Comparison of ENCODE assay signal across 11 cellular contexts in the genomic region with DNA sequence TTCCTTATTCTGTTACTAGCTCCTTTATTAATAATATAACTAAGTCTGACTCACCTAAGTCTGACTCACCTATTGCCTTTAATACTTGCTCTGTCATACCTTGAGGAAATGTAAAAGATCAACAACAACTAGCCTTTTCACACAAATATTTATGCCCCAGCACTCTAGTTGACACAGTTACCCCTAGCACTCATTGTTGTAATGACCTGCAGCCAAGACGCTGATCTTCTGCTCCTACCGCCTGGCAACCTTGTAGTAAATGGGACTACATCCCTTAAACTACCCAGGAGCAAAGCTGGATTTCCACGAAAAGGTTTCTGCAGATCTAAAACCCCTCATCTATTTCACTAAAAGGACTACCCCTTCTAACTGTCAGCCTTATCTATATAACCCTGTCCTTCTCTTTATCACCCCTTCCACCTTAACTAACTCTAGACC.
DNase-seq lines count a peak whose midpoint lies in the region; ATAC-seq, FAIRE-seq and TF ChIP-seq lines count a peak whose summit lies in the region.
"Had no signal": no experiment of that assay in that cellular context is flagged by ENCODE, and none has a peak within 500 bp of the region (broad histone marks: within the 10 kb centered on the region; RNA-seq: fewer than 3 reads in every experiment).

No MANE protein-coding gene starts in this region.

- H3K9me3 ChIP-seq in K562 (replicated peaks; ENCODE audit: control insufficient read depth, insufficient read depth, low read depth, low read length), result peaks cover 2% of the 10 kb centered on the region; the same call in 1 of the 2 replicates
- H3K9me3 ChIP-seq in thyroid gland, result no peaks in the 10 kb centered on the region

- peak; percentile 82; the same call in 1 of the 2 replicates for TF ChIP-seq EP300 in K562 (IDR thresholded peaks at IDR 0.05; ENCODE audit: low read length)

- H3K4me1 Mint-ChIP-seq in endothelial cell (ENCODE audit: unreplicated experiment), result peaks cover 20% of the 10 kb centered on the region

- peaks cover 10 to 19% of the 10 kb centered on the region in 2 experiments; a peak in 4 of 5 replicates for H3K4me1 ChIP-seq in K562 (replicated peaks in 1 of 2; ENCODE audit: control insufficient read depth in 2 of 2, insufficient read depth in 2 of 2, low read length in 2 of 2)
- no peaks in the 10 kb centered on the region for H3K4me1 ChIP-seq in thyroid gland

- no peak for TF ChIP-seq RAD21 in K562 (CRISPR knock-in tag; conservative IDR thresholded peaks at IDR 0.05 in 1 of 2, IDR thresholded peaks at IDR 0.05 in 1 of 2)

- H3K27ac ChIP-seq in K562 (ENCODE audit: extremely low read depth, low read depth, low read length) (peak overlapping the region; percentile 92), thyroid gland (no peak overlapping the region), substantia nigra (ENCODE audit: low read depth, low read length, poor library complexity, severe bottlenecking) (no peak overlapping the region)
- H3K27ac ChIP-seq: BLaER1 treated with 17β-estradiol and CSF1 and Interleukin-3, amounts not matched to agents 10 nM and 100 nM had no signal

- H3K36me3 ChIP-seq in K562 (ENCODE audit: control insufficient read depth, insufficient read depth, low read length), result no peaks in the 10 kb centered on the region; the same call in 2 of the 3 replicates
- H3K36me3 ChIP-seq in thyroid gland, result no peaks in the 10 kb centered on the region
- H3K36me3 ChIP-seq: BLaER1 treated with 17β-estradiol and CSF1 and Interleukin-3, amounts not matched to agents 10 nM and 100 nM had no signal

- no peaks in the 10 kb centered on the region for H3K27me3 Mint-ChIP-seq in endothelial cell (ENCODE audit: unreplicated experiment)

- H3K9ac ChIP-seq in K562 (ENCODE audit: insufficient read depth in 1 of 2, low read depth in 2 of 2, low read length in 2 of 2), result peak overlapping the region in 1 of 2 experiments; percentile 58; a peak in 2 of 4 replicates
- H3K9ac ChIP-seq: BLaER1 treated with 17β-estradiol and CSF1 and Interleukin-3, amounts not matched to agents 10 nM and 100 nM had no signal

- H3K36me3 Mint-ChIP-seq in endothelial cell (ENCODE audit: low read depth, unreplicated experiment), result peaks cover 5% of the 10 kb centered on the region
- H3K36me3 Mint-ChIP-seq: activated CD4-positive, alpha-beta memory T cell treated with anti-CD3 and anti-CD28 coated beads for 36 hours had no signal

- POLR2A ChIA-PET in K562 (lab: Yijun Ruan, JAX), result interaction anchor here (0.9 to 1.3 kb wide), 3 partner anchors 9 to 20 kb away, joined by 3 to 6 read pairs (median 5); no protein-coding TSS in a partner anchor

- BruUV-seq in K562 (replicated peaks; lab: Mats Ljungman, UMichigan), result no TSS peak

- H3K4me3 ChIP-seq in K562 (no peak overlapping the region), thyroid gland (replicated peaks in 1 of 3) (no peak overlapping the region)
- H3K4me3 ChIP-seq: BLaER1 treated with 17β-estradiol and CSF1 and Interleukin-3, amounts not matched to agents 10 nM and 100 nM had no signal

- H3K27me3 ChIP-seq in K562 (ENCODE audit: control insufficient read depth in 2 of 2, insufficient read depth in 2 of 2, low read length in 2 of 2) (no peaks in the 10 kb centered on the region), thyroid gland (no peaks in the 10 kb centered on the region)
- H3K27me3 ChIP-seq: BLaER1 treated with 17β-estradiol and CSF1 and Interleukin-3, amounts not matched to agents 10 nM and 100 nM had no signal

- no peaks in the 10 kb centered on the region for H3K79me2 ChIP-seq in K562 (ENCODE audit: control insufficient read depth, insufficient read depth, low read length)

- in situ Hi-C loops in K562 (cut with MboI), result no loop called here

- H3K27ac Mint-ChIP-seq in endothelial cell (ENCODE audit: unreplicated experiment), result no peak overlapping the region
- H3K27ac Mint-ChIP-seq: activated CD4-positive, alpha-beta memory T cell treated with anti-CD3 and anti-CD28 coated beads for 36 hours had no signal

- FAIRE-seq in K562 (lab: Jason Lieb, UNC), result peak; percentile 49

- CTCF ChIA-PET in K562 (lab: Yijun Ruan, JAX; ENCODE audit: low intra/inter-chr PET ratio), result no interaction called here

- 2% methylated on average over 3 of the region's 3 CpGs for WGBS in K562 (ENCODE audit: insufficient coverage, low coverage, missing lambda C conversion rate)
- 96 to 99% methylated on average over 3 of the region's 3 CpGs for WGBS in thyroid gland, 2 donors

- peak overlapping the region; percentile 87 for H2AFZ ChIP-seq in K562 (ENCODE audit: low read depth, low read length)

- H3K4me3 Mint-ChIP-seq in endothelial cell (ENCODE audit: unreplicated experiment), result no peak overlapping the region
- H3K4me3 Mint-ChIP-seq: activated CD4-positive, alpha-beta memory T cell treated with anti-CD3 and anti-CD28 coated beads for 36 hours had no signal

- peak overlapping the region; percentile 72 for H3K4me2 ChIP-seq in K562 (ENCODE audit: insufficient read depth, low read length)
- H3K4me2 ChIP-seq: BLaER1 treated with 17β-estradiol and CSF1 and Interleukin-3, amounts not matched to agents 10 nM and 100 nM had no signal

- DNase-seq in K562 (ENCODE audit: extremely low read depth in 1 of 4, low spot score in 3 of 4), result peak in 2 of 4 experiments; percentile 58 to 83
- no peak for DNase-seq in thyroid gland
- DNase-seq in substantia nigra (lab: John Stamatoyannopoulos, UW), result no peak
- no peak for DNase-seq in T-helper 2 cell
- no peak for DNase-seq in endothelial cell (ENCODE audit: low spot score)
- DNase-seq: activated CD4-positive, alpha-beta memory T cell treated with anti-CD3 and anti-CD28 coated beads for 36 hours; stimulated activated CD8-positive, alpha-beta memory T cell treated with anti-CD3 and anti-CD28 coated beads, Interleukin-4, amount 100 ng/mL, for 48 hours had no signal

- TF ChIP-seq POLR2A in K562 (conservative IDR thresholded peaks at IDR 0.05), result peak; percentile 52; the same call in 1 of the 2 replicates
- TF ChIP-seq POLR2A in thyroid gland (IDR thresholded peaks at IDR 0.05), result no peak

- H4K20me1 ChIP-seq in K562 (replicated peaks; ENCODE audit: control insufficient read depth, insufficient read depth, low read length), result no peaks in the 10 kb centered on the region
- H4K20me1 ChIP-seq: BLaER1 treated with 17β-estradiol and CSF1 and Interleukin-3, amounts not matched to agents 10 nM and 100 nM had no signal

- ATAC-seq in GM18861 (IDR thresholded peaks at IDR 0.05; ENCODE audit: unreplicated experiment) (peak; percentile 55), GM21528 (IDR thresholded peaks at IDR 0.05; ENCODE audit: low FRiP score, unreplicated experiment) (peak; percentile 42), HG03175 (IDR thresholded peaks at IDR 0.05; ENCODE audit: unreplicated experiment) (peak; percentile 41), K562 (peak; percentile 45)

- no peaks in the 10 kb centered on the region for H3K9me1 ChIP-seq in K562 (ENCODE audit: control insufficient read depth, insufficient read depth, low read length)

- no peaks in the 10 kb centered on the region for H3K9me3 Mint-ChIP-seq in endothelial cell (ENCODE audit: unreplicated experiment)

- intact Hi-C loops in K562 (cut with micrococcal nuclease) (loop anchor here (10.0 kb wide), 1 partner anchor 483 kb away; a partner anchor contains a TSS), thyroid gland (cut with DNase I) (no loop called here)

- TF ChIP-seq CTCF in K562 (IDR thresholded peaks at IDR 0.05 in 2 of 3, conservative IDR thresholded peaks at IDR 0.05 in 1 of 3; ENCODE audit: insufficient read depth in 2 of 3, low read depth in 1 of 3, low read length in 3 of 3) (no peak), thyroid gland (IDR thresholded peaks at IDR 0.05) (no peak), endothelial cell (IDR thresholded peaks at IDR 0.05; ENCODE audit: unreplicated experiment) (no peak)

TF ChIP-seq in K562, 482 proteins besides CTCF, POLR2A, EP300 and RAD21 (continues in another document):
- TF ChIP-seq ZSCAN32 (CRISPR knock-in tag; IDR thresholded peaks at IDR 0.05) (no peak), TEAD4 (IDR thresholded peaks at IDR 0.05; ENCODE audit: low read length) (peak; percentile 43), TEAD4 (CRISPR knock-in tag; IDR thresholded peaks at IDR 0.05; ENCODE audit: borderline replicate concordance) (no peak), C11orf30 (IDR thresholded peaks at IDR 0.05; ENCODE audit: low read depth) (peak; percentile 22; the same call in 1 of the 2 replicates)
- TF ChIP-seq, protein P1, sequence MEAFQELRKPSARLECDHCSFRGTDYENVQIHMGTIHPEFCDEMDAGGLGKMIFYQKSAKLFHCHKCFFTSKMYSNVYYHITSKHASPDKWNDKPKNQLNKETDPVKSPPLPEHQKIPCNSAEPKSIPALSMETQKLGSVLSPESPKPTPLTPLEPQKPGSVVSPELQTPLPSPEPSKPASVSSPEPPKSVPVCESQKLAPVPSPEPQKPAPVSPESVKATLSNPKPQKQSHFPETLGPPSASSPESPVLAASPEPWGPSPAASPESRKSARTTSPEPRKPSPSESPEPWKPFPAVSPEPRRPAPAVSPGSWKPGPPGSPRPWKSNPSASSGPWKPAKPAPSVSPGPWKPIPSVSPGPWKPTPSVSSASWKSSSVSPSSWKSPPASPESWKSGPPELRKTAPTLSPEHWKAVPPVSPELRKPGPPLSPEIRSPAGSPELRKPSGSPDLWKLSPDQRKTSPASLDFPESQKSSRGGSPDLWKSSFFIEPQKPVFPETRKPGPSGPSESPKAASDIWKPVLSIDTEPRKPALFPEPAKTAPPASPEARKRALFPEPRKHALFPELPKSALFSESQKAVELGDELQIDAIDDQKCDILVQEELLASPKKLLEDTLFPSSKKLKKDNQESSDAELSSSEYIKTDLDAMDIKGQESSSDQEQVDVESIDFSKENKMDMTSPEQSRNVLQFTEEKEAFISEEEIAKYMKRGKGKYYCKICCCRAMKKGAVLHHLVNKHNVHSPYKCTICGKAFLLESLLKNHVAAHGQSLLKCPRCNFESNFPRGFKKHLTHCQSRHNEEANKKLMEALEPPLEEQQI (IDR thresholded peaks at IDR 0.05), result peak; percentile 49; the same call in 1 of the 2 replicates
